Comparison of ENCODE assay signal across 8 cellular contexts in genomic region chr20:50913976-50914375, GRCh38. TPM values are rescaled to one million over a fixed set of nuclear protein-coding genes. Genes with fewer than 3 reads are reported as not detected.
DNase-seq lines count a peak whose midpoint lies in the region; ATAC-seq and TF ChIP-seq lines count a peak whose summit lies in the region.

No MANE protein-coding gene starts in this region.

- peak; percentile 60 for DNase-seq in activated CD8-positive, alpha-beta memory T cell treated with anti-CD3 and anti-CD28 coated beads, Interleukin-2, amount 10 ng/mL, durations not matched to agents 7 days and 5 days
- DNase-seq in activated CD8-positive, alpha-beta memory T cell treated with anti-CD3 and anti-CD28 coated beads, Interleukin-2, amount 50 U/mL, for 48 hours = no peak
- DNase-seq in NCI-H226 = peak; percentile 92
- DNase-seq in chondrocyte (ENCODE audit: low spot score) = no peak
- DNase-seq in gastrocnemius medialis = peak in 1 of 2 donors; percentile 14
- DNase-seq in left colon = no peak
- no peak for DNase-seq in thyroid gland

- H3K9me3 ChIP-seq in gastrocnemius medialis = no peaks in the 10 kb centered on the region
- H3K9me3 ChIP-seq in thyroid gland = no peaks in the 10 kb centered on the region

- H3K27ac ChIP-seq in gastrocnemius medialis = peak overlapping the region; percentile 41 to 66 (median 59)
- H3K27ac ChIP-seq in thyroid gland = no peak overlapping the region

- peak; percentile 92 for ATAC-seq in activated CD8-positive, alpha-beta memory T cell treated with anti-CD3 and anti-CD28 coated beads, Interleukin-2, amount 10 ng/mL, durations not matched to agents 7 days and 5 days
- ATAC-seq in gastrocnemius medialis (peak; percentile 59 to 79), left colon (no peak), GM18520 (IDR thresholded peaks at IDR 0.05; ENCODE audit: unreplicated experiment) (no peak)

- no peaks in the 10 kb centered on the region for H3K27me3 ChIP-seq in gastrocnemius medialis
- H3K27me3 ChIP-seq in thyroid gland = no peaks in the 10 kb centered on the region

- no peaks in the 10 kb centered on the region for H3K27me3 Mint-ChIP-seq in activated CD8-positive, alpha-beta memory T cell treated with anti-CD3 and anti-CD28 coated beads, Interleukin-2, amount 10 ng/mL, durations not matched to agents 7 days and 5 days
- no peaks in the 10 kb centered on the region for H3K27me3 Mint-ChIP-seq in chondrocyte (ENCODE audit: low read depth)

- intact Hi-C loops in gastrocnemius medialis (cut with DNase I; ENCODE audit: low total_unique reads) = loop anchor here (5.0 kb wide), 1 partner anchor 122 kb away; no protein-coding TSS in a partner anchor
- intact Hi-C loops in left colon (cut with DNase I, micrococcal nuclease) = no loop called here
- intact Hi-C loops in thyroid gland (cut with DNase I) = no loop called here

- no peak for TF ChIP-seq POLR2A in gastrocnemius medialis (IDR thresholded peaks at IDR 0.05)
- TF ChIP-seq POLR2A in thyroid gland (IDR thresholded peaks at IDR 0.05) = no peak

- H3K4me3 Mint-ChIP-seq in activated CD8-positive, alpha-beta memory T cell treated with anti-CD3 and anti-CD28 coated beads, Interleukin-2, amount 10 ng/mL, durations not matched to agents 7 days and 5 days = no peak overlapping the region
- H3K4me3 Mint-ChIP-seq in chondrocyte (ENCODE audit: unreplicated experiment) = no peak overlapping the region

- no peak overlapping the region for H3K4me3 ChIP-seq in gastrocnemius medialis
- H3K4me3 ChIP-seq in thyroid gland (replicated peaks in 1 of 3) = no peak overlapping the region

- CTCF ChIA-PET in activated CD8-positive, alpha-beta memory T cell treated with anti-CD3 and anti-CD28 coated beads, Interleukin-2, amount 10 ng/mL, durations not matched to agents 7 days and 5 days (lab: Charles Lee) = interaction anchor here (1.8 to 4.2 kb wide), 4 partner anchors 13 to 120 kb away, joined by 6 to 31 read pairs (median 17); partner anchors contain the start of genes ADNP and BCAS4

- TF ChIP-seq CTCF in chondrocyte (IDR thresholded peaks at IDR 0.05) = no peak
- no peak for TF ChIP-seq CTCF in gastrocnemius medialis (IDR thresholded peaks at IDR 0.05 in 4 of 5, conservative IDR thresholded peaks at IDR 0.05 in 1 of 5)
- TF ChIP-seq CTCF in thyroid gland (IDR thresholded peaks at IDR 0.05) = no peak

- H3K9me3 Mint-ChIP-seq in activated CD8-positive, alpha-beta memory T cell treated with anti-CD3 and anti-CD28 coated beads, Interleukin-2, amount 10 ng/mL, durations not matched to agents 7 days and 5 days (ENCODE audit: low read depth) = no peaks in the 10 kb centered on the region
- no peaks in the 10 kb centered on the region for H3K9me3 Mint-ChIP-seq in chondrocyte (ENCODE audit: low read depth)

- H3K4me1 ChIP-seq in gastrocnemius medialis (peaks cover 70 to 90% of the 10 kb centered on the region in 2 donors), thyroid gland (peaks cover 24 to 63% of the 10 kb centered on the region in 2 donors)

- in situ Hi-C loops in gastrocnemius medialis (cut with MboI; ENCODE audit: low sequenced_read_pairs in 4 of 4) = no loop called here

- peaks cover 33% of the 10 kb centered on the region for H3K36me3 Mint-ChIP-seq in activated CD8-positive, alpha-beta memory T cell treated with anti-CD3 and anti-CD28 coated beads, Interleukin-2, amount 10 ng/mL, durations not matched to agents 7 days and 5 days
- H3K36me3 Mint-ChIP-seq in chondrocyte (ENCODE audit: low read depth) = peaks cover 2% of the 10 kb centered on the region

- H3K36me3 ChIP-seq in gastrocnemius medialis (no peaks in the 10 kb centered on the region), thyroid gland (no peaks in the 10 kb centered on the region)

- peaks cover 75% of the 10 kb centered on the region for H3K4me1 Mint-ChIP-seq in activated CD8-positive, alpha-beta memory T cell treated with anti-CD3 and anti-CD28 coated beads, Interleukin-2, amount 10 ng/mL, durations not matched to agents 7 days and 5 days
- peaks cover 77% of the 10 kb centered on the region for H3K4me1 Mint-ChIP-seq in chondrocyte (ENCODE audit: low read depth)

- peak overlapping the region; percentile 66 for H3K27ac Mint-ChIP-seq in activated CD8-positive, alpha-beta memory T cell treated with anti-CD3 and anti-CD28 coated beads, Interleukin-2, amount 10 ng/mL, durations not matched to agents 7 days and 5 days
- H3K27ac Mint-ChIP-seq in chondrocyte (ENCODE audit: unreplicated experiment) = peak overlapping the region; percentile 46

RNA-seq across cellular contexts. Expression of gene ADNP, which starts 17.3 kb away (rescaled TPM):
- total RNA-seq in activated CD8-positive, alpha-beta memory T cell treated with anti-CD3 and anti-CD28 coated beads, Interleukin-2, amount 10 ng/mL, durations not matched to agents 7 days and 5 days = 10 to 100 TPM; 66.1 to 81.2 TPM
- 56.8 to 60.2 TPM (median 58.9 TPM) in 3 replicates for total RNA-seq in chondrocyte
- 10 to 100 TPM; 24.0 to 35.4 (median 31.5) TPM for total RNA-seq in gastrocnemius medialis
- 10 to 100 TPM; 52.5 to 54.2 TPM for total RNA-seq in left colon
- 10 to 100 TPM; 55.5 to 68.9 (median 63.5) TPM for total RNA-seq in thyroid gland

RNA-seq across cellular contexts. Expression of gene DPM1, which starts 44.4 kb away (rescaled TPM):
- total RNA-seq in activated CD8-positive, alpha-beta memory T cell treated with anti-CD3 and anti-CD28 coated beads, Interleukin-2, amount 10 ng/mL, durations not matched to agents 7 days and 5 days = 10 to 100 TPM; 51.8 to 62.8 TPM
- total RNA-seq in chondrocyte (37.7 to 40.5 TPM (median 39.9 TPM) in 3 replicates), gastrocnemius medialis (100 to 1,000 TPM in 1 of 4 donors, 10 to 100 TPM in 3; 55.5 to 120 (median 73.7) TPM), left colon (10 to 100 TPM; 33.1 to 34.1 TPM), thyroid gland (10 to 100 TPM; 48.8 to 83.1 (median 60.2) TPM)

RNA-seq across cellular contexts. Expression of gene MOCS3, which starts 44.6 kb away (rescaled TPM):
- 1 to 10 TPM; 4.6 to 6.1 TPM for total RNA-seq in activated CD8-positive, alpha-beta memory T cell treated with anti-CD3 and anti-CD28 coated beads, Interleukin-2, amount 10 ng/mL, durations not matched to agents 7 days and 5 days
- 4.3 to 4.6 TPM (median 4.4 TPM) in 3 replicates for total RNA-seq in chondrocyte
- total RNA-seq in gastrocnemius medialis = 1 to 10 TPM; 3.1 to 5.7 (median 4.7) TPM
- 1 to 10 TPM; 3.7 to 4.0 TPM for total RNA-seq in left colon
- 1 to 10 TPM; 6.7 to 7.8 (median 7.6) TPM for total RNA-seq in thyroid gland

Comparison
In these comparisons a context has a peak if more than half of its experiments do, and no peak if none do; other contexts are left out.
1. DNase-seq: peak in activated CD8-positive, alpha-beta memory T cell treated with anti-CD3 and anti-CD28 coated beads, Interleukin-2, amount 10 ng/mL, durations not matched to agents 7 days and 5 days (single experiment) and NCI-H226 (single experiment); none in activated CD8-positive, alpha-beta memory T cell treated with anti-CD3 and anti-CD28 coated beads, Interleukin-2, amount 50 U/mL, for 48 hours (single experiment), chondrocyte (single experiment), left colon (0 of 2) and thyroid gland (0 of 2).
2. ATAC-seq: peak in activated CD8-positive, alpha-beta memory T cell treated with anti-CD3 and anti-CD28 coated beads, Interleukin-2, amount 10 ng/mL, durations not matched to agents 7 days and 5 days (single experiment) and gastrocnemius medialis (2 of 2); none in left colon (single experiment) and GM18520 (single experiment).
3. H3K27ac ChIP-seq: peak in gastrocnemius medialis (4 of 4); none in thyroid gland (0 of 3).